Comparison of ENCODE assay signal across 1 cellular context in genomic region chr4:68372588-68372987, GRCh38.
A peak's percentile ranks its signal among the peaks of the same experiment; 100 is the strongest.
TF ChIP-seq lines count a peak whose summit lies in the region.

No MANE protein-coding gene starts in this region.

TF ChIP-seq in K562, 482 proteins besides CTCF, POLR2A, EP300 and RAD21:
- TF ChIP-seq ZNF518B (CRISPR knock-in tag; IDR thresholded peaks at IDR 0.05) (no peak), CBFA2T3 (IDR thresholded peaks at IDR 0.05) (peak; percentile 34; the same call in 1 of the 2 replicates), ZNF586 (CRISPR knock-in tag; conservative IDR thresholded peaks at IDR 0.05) (no peak), SNIP1 (IDR thresholded peaks at IDR 0.05; ENCODE audit: low read depth) (no peak), TAF9B (IDR thresholded peaks at IDR 0.05; ENCODE audit: partially characterized antibody) (no peak), OTX1 (CRISPR knock-in tag; IDR thresholded peaks at IDR 0.05) (no peak), CEBPB (tag; IDR thresholded peaks at IDR 0.05) (peak; percentile 28; the same call in 1 of the 2 replicates), PTRF (tag; IDR thresholded peaks at IDR 0.05) (no peak), RNF2 (IDR thresholded peaks at IDR 0.05) (0 out of 2 replicates have a peak, but pooled peaks have one; percentile 4), IFI16 (CRISPR knock-in tag; IDR thresholded peaks at IDR 0.05) (no peak), JUND (IDR thresholded peaks at IDR 0.05; ENCODE audit: borderline replicate concordance, low read depth, low read length) (peak; percentile 25; the same call in 1 of the 2 replicates), JUND (tag; IDR thresholded peaks at IDR 0.05; ENCODE audit: borderline replicate concordance, low read depth, low read length) (no peak), ZNF324 (CRISPR knock-in tag; IDR thresholded peaks at IDR 0.05) (no peak), U2AF2 (optimal IDR thresholded peaks at IDR 0.05; ENCODE audit: low read depth, low read length) (no peak), ZNF444 (CRISPR knock-in tag; IDR thresholded peaks at IDR 0.05) (no peak), TFAP4 (CRISPR knock-in tag; IDR thresholded peaks at IDR 0.05; ENCODE audit: borderline replicate concordance) (no peak), IRF1 (CRISPR knock-in tag; IDR thresholded peaks at IDR 0.05; ENCODE audit: borderline replicate concordance) (no peak), ETV6 (IDR thresholded peaks at IDR 0.05; ENCODE audit: borderline replicate concordance in 1 of 2, low read depth in 2 of 2, low read length in 1 of 2) (no peak), ETV6 (CRISPR knock-in tag; IDR thresholded peaks at IDR 0.05; ENCODE audit: borderline replicate concordance) (no peak), MEF2D (tag; conservative IDR thresholded peaks at IDR 0.05; ENCODE audit: low read depth) (no peak), HNRNPLL (IDR thresholded peaks at IDR 0.05; ENCODE audit: low read depth, low read length, poor library complexity, severe bottlenecking) (no peak), FOSL1 (tag; conservative IDR thresholded peaks at IDR 0.05) (peak; percentile 85), HDAC3 (IDR thresholded peaks at IDR 0.05; ENCODE audit: borderline replicate concordance, partially characterized antibody) (no peak), RCOR1 (IDR thresholded peaks at IDR 0.05; ENCODE audit: borderline replicate concordance in 1 of 2, low read depth in 2 of 2, low read length in 2 of 2) (no peak), CTCFL (IDR thresholded peaks at IDR 0.05; ENCODE audit: borderline replicate concordance, insufficient read depth, low read depth, low read length, poor library complexity, severe bottlenecking) (no peak), TCF3 (CRISPR knock-in tag; IDR thresholded peaks at IDR 0.05) (peak; percentile 40), ZNF561 (CRISPR knock-in tag; conservative IDR thresholded peaks at IDR 0.05) (no peak), BCOR (IDR thresholded peaks at IDR 0.05) (no peak)
